19 cellular contexts compared by ENCODE assay signal in the genomic region with DNA sequence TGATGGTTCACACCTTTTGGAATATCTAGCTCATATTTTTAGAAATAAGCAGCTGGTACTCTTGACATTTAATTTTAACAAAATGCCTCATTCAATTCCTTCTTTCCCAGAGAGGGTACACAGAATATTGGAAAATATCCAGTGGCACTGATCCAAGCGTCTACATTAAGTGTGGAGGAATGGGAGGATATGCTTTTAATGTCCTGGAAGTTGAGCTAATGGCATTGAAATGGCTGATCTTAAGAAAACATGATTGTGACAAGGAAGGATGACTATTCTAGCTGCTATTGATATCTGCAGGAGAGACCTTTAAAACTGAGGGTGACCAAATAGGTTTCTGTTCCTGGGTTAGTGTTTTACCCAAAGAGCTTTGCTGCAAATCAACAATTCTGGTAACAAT. TPM values are rescaled to one million over a fixed set of nuclear protein-coding genes. Genes with fewer than 3 reads are reported as not detected.
A peak's percentile ranks its signal among the peaks of the same experiment; 100 is the strongest.
DNase-seq lines count a peak whose midpoint lies in the region; ATAC-seq, FAIRE-seq and TF ChIP-seq lines count a peak whose summit lies in the region.
"Had no signal": no experiment of that assay in that cellular context is flagged by ENCODE, and none has a peak within 500 bp of the region (broad histone marks: within the 10 kb centered on the region; RNA-seq: fewer than 3 reads in every experiment).

No MANE protein-coding gene starts in this region.

- H3K27me3 Mint-ChIP-seq in dendritic cell treated with granulocyte-macrophage colony-stimulating factor and Interleukin-4, amounts not matched to agents 40 ng/mL and 50 ng/mL, for 4 days: no peaks in the 10 kb centered on the region
- H3K27me3 Mint-ChIP-seq in stimulated activated memory B cell treated with anti-CD40 and anti-IgM and Interleukin-4, amounts not matched to agents 10 μg/mL and 1 μg/mL and 100 μg/mL, for 72 hours: peaks cover 17% of the 10 kb centered on the region

- no peak overlapping the region for H3K4me3 Mint-ChIP-seq in dendritic cell treated with granulocyte-macrophage colony-stimulating factor and Interleukin-4, amounts not matched to agents 40 ng/mL and 50 ng/mL, for 4 days
- H3K4me3 Mint-ChIP-seq in stimulated activated memory B cell treated with anti-CD40 and anti-IgM and Interleukin-4, amounts not matched to agents 10 μg/mL and 1 μg/mL and 100 μg/mL, for 72 hours: peak overlapping the region; percentile 21

- in situ Hi-C loops in G401 (cut with HindIII; ENCODE audit: low sequenced_read_pairs): no loop called here

- H3K27ac Mint-ChIP-seq in dendritic cell treated with granulocyte-macrophage colony-stimulating factor and Interleukin-4, amounts not matched to agents 40 ng/mL and 50 ng/mL, for 4 days: peak overlapping the region; percentile 74
- peak overlapping the region; percentile 37 for H3K27ac Mint-ChIP-seq in stimulated activated memory B cell treated with anti-CD40 and anti-IgM and Interleukin-4, amounts not matched to agents 10 μg/mL and 1 μg/mL and 100 μg/mL, for 72 hours

- DNase-seq in GM12892 (ENCODE audit: insufficient read length) (no peak), NCI-H446 treated with DMSO at 0.1 percent for 48 hours (lab: John Stamatoyannopoulos, UW) (peak; percentile 33), urothelium cell line (ENCODE audit: low spot score) (no peak), G401 (ENCODE audit: low spot score) (no peak)
- no peak for DNase-seq in activated effector memory CD4-positive, alpha-beta T cell treated with anti-CD3 and anti-CD28 coated beads, Interleukin-2, amount 50 U/mL, for 16 hours
- DNase-seq: BE2C, GOT3, NCI-H1105, NCI-H146, NCI-H2081, NCI-H69 had no signal

- FAIRE-seq in GM12892 (lab: Jason Lieb, UNC) (peak; percentile 57), urothelium cell line (lab: Jason Lieb, UNC) (no peak)
- FAIRE-seq: A549, D721Med had no signal

- no peak for TF ChIP-seq POLR2A in GM12892 (IDR thresholded peaks at IDR 0.05; ENCODE audit: low read depth, low read length)

- peaks cover 82% of the 10 kb centered on the region for H3K4me1 Mint-ChIP-seq in dendritic cell treated with granulocyte-macrophage colony-stimulating factor and Interleukin-4, amounts not matched to agents 40 ng/mL and 50 ng/mL, for 4 days (ENCODE audit: low read depth)
- H3K4me1 Mint-ChIP-seq in stimulated activated memory B cell treated with anti-CD40 and anti-IgM and Interleukin-4, amounts not matched to agents 10 μg/mL and 1 μg/mL and 100 μg/mL, for 72 hours: peaks cover 25% of the 10 kb centered on the region

- no peak for ATAC-seq in stimulated activated memory B cell treated with anti-CD40 and anti-IgM and Interleukin-4, amounts not matched to agents 10 μg/mL and 1 μg/mL and 100 μg/mL, for 72 hours
- ATAC-seq: A549, HCT116 had no signal

- peaks cover 79% of the 10 kb centered on the region for H3K36me3 Mint-ChIP-seq in dendritic cell treated with granulocyte-macrophage colony-stimulating factor and Interleukin-4, amounts not matched to agents 40 ng/mL and 50 ng/mL, for 4 days (ENCODE audit: low read depth)
- no peaks in the 10 kb centered on the region for H3K36me3 Mint-ChIP-seq in stimulated activated memory B cell treated with anti-CD40 and anti-IgM and Interleukin-4, amounts not matched to agents 10 μg/mL and 1 μg/mL and 100 μg/mL, for 72 hours

- intact Hi-C loops in dendritic cell treated with granulocyte-macrophage colony-stimulating factor and Interleukin-4, amounts not matched to agents 40 ng/mL and 50 ng/mL, for 4 days (cut with micrococcal nuclease): no loop called here

- H3K9me3 Mint-ChIP-seq in dendritic cell treated with granulocyte-macrophage colony-stimulating factor and Interleukin-4, amounts not matched to agents 40 ng/mL and 50 ng/mL, for 4 days: peaks cover 15% of the 10 kb centered on the region
- no peaks in the 10 kb centered on the region for H3K9me3 Mint-ChIP-seq in stimulated activated memory B cell treated with anti-CD40 and anti-IgM and Interleukin-4, amounts not matched to agents 10 μg/mL and 1 μg/mL and 100 μg/mL, for 72 hours

RNA-seq across cellular contexts. Expression of gene ZNF366, which starts 30.0 kb away (rescaled TPM):
- not detected for polyA plus RNA-seq in GM12892 (2012; ENCODE audit: missing spikeins)
- not detected in 2 replicates for total RNA-seq in G401 (2014; rRNA removed; shearing (Covaris generic))
- total RNA-seq: IMR-90; NCI-H460; T-helper 1 cell treated with Interleukin-12 subunit alpha and Interleukin-12 subunit beta and Interleukin-4 antibody, amounts not matched to agents 30 ng/mL and 1 ng/mL, for 36 hours had no signal
- polyA plus RNA-seq: A549, IMR-90 had no signal
